ENCODE assay signal across 3 cellular contexts in genomic region chr1:1617516-1617915, GRCh38.
TF ChIP-seq lines count a peak whose summit lies in the region.

No MANE protein-coding gene starts in this region.

TF ChIP-seq in SK-N-SH, 30 proteins besides CTCF, POLR2A, EP300 and RAD21 (continues in another document):
- TF ChIP-seq USF1 (IDR thresholded peaks at IDR 0.05; ENCODE audit: borderline replicate concordance, low read depth) (no peak), GABPA (IDR thresholded peaks at IDR 0.05; ENCODE audit: low read depth) (no peak), FOXM1 (IDR thresholded peaks at IDR 0.05; ENCODE audit: low read depth) (no peak), TAF1 (IDR thresholded peaks at IDR 0.05; ENCODE audit: borderline replicate concordance, low read depth, low read length) (no peak), RXRA (IDR thresholded peaks at IDR 0.05; ENCODE audit: borderline replicate concordance, low read depth) (no peak), NFIC (IDR thresholded peaks at IDR 0.05; ENCODE audit: borderline replicate concordance) (no peak), GATA2 (CRISPR knock-in tag; IDR thresholded peaks at IDR 0.05) (no peak), SMC3 (IDR thresholded peaks at IDR 0.05; ENCODE audit: low read depth, low read length) (no peak), TCF12 (IDR thresholded peaks at IDR 0.05) (no peak), MXI1 (IDR thresholded peaks at IDR 0.05; ENCODE audit: low read depth, low read length) (no peak), RFX5 (IDR thresholded peaks at IDR 0.05; ENCODE audit: low read length) (no peak), USF2 (IDR thresholded peaks at IDR 0.05; ENCODE audit: borderline replicate concordance, low read depth, low read length) (no peak), FOXJ3 (CRISPR knock-in tag; IDR thresholded peaks at IDR 0.05) (no peak), YY1 (IDR thresholded peaks at IDR 0.05; ENCODE audit: low read depth) (no peak)
- TF ChIP-seq, protein P1, sequence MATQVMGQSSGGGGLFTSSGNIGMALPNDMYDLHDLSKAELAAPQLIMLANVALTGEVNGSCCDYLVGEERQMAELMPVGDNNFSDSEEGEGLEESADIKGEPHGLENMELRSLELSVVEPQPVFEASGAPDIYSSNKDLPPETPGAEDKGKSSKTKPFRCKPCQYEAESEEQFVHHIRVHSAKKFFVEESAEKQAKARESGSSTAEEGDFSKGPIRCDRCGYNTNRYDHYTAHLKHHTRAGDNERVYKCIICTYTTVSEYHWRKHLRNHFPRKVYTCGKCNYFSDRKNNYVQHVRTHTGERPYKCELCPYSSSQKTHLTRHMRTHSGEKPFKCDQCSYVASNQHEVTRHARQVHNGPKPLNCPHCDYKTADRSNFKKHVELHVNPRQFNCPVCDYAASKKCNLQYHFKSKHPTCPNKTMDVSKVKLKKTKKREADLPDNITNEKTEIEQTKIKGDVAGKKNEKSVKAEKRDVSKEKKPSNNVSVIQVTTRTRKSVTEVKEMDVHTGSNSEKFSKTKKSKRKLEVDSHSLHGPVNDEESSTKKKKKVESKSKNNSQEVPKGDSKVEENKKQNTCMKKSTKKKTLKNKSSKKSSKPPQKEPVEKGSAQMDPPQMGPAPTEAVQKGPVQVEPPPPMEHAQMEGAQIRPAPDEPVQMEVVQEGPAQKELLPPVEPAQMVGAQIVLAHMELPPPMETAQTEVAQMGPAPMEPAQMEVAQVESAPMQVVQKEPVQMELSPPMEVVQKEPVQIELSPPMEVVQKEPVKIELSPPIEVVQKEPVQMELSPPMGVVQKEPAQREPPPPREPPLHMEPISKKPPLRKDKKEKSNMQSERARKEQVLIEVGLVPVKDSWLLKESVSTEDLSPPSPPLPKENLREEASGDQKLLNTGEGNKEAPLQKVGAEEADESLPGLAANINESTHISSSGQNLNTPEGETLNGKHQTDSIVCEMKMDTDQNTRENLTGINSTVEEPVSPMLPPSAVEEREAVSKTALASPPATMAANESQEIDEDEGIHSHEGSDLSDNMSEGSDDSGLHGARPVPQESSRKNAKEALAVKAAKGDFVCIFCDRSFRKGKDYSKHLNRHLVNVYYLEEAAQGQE (IDR thresholded peaks at IDR 0.05; ENCODE audit: low read depth, low read length), result no peak
- TF ChIP-seq, protein P2, sequence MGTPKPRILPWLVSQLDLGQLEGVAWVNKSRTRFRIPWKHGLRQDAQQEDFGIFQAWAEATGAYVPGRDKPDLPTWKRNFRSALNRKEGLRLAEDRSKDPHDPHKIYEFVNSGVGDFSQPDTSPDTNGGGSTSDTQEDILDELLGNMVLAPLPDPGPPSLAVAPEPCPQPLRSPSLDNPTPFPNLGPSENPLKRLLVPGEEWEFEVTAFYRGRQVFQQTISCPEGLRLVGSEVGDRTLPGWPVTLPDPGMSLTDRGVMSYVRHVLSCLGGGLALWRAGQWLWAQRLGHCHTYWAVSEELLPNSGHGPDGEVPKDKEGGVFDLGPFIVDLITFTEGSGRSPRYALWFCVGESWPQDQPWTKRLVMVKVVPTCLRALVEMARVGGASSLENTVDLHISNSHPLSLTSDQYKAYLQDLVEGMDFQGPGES (IDR thresholded peaks at IDR 0.05; ENCODE audit: low read depth, low read length), result no peak

TF ChIP-seq in SK-N-SH treated with all-trans-retinoic acid at 6 μM for 48 hours, 23 proteins besides CTCF, POLR2A, EP300 and RAD21:
- TF ChIP-seq CREB5 (CRISPR knock-in tag; IDR thresholded peaks at IDR 0.05; ENCODE audit: low read depth), result no peak
- no peak for TF ChIP-seq ARNTL (CRISPR knock-in tag; IDR thresholded peaks at IDR 0.05; ENCODE audit: borderline replicate concordance, low read depth)
- TF ChIP-seq GLIS3 (CRISPR knock-in tag; IDR thresholded peaks at IDR 0.05), result no peak
- TF ChIP-seq, protein P3, sequence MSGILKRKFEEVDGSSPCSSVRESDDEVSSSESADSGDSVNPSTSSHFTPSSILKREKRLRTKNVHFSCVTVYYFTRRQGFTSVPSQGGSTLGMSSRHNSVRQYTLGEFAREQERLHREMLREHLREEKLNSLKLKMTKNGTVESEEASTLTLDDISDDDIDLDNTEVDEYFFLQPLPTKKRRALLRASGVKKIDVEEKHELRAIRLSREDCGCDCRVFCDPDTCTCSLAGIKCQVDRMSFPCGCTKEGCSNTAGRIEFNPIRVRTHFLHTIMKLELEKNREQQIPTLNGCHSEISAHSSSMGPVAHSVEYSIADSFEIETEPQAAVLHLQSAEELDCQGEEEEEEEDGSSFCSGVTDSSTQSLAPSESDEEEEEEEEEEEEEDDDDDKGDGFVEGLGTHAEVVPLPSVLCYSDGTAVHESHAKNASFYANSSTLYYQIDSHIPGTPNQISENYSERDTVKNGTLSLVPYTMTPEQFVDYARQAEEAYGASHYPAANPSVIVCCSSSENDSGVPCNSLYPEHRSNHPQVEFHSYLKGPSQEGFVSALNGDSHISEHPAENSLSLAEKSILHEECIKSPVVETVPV (CRISPR knock-in tag; IDR thresholded peaks at IDR 0.05), result no peak

TF ChIP-seq in HCT116, 20 proteins besides CTCF, POLR2A, EP300 and RAD21 (continued from another document):
- TF ChIP-seq, protein P1 (IDR thresholded peaks at IDR 0.05; ENCODE audit: low read depth), result no peak
- no peak for TF ChIP-seq YY1 (IDR thresholded peaks at IDR 0.05; ENCODE audit: extremely low read depth, insufficient replicate concordance, low read depth, low read length)
